ENCODE assay signal across 10 cellular contexts in the genomic region with DNA sequence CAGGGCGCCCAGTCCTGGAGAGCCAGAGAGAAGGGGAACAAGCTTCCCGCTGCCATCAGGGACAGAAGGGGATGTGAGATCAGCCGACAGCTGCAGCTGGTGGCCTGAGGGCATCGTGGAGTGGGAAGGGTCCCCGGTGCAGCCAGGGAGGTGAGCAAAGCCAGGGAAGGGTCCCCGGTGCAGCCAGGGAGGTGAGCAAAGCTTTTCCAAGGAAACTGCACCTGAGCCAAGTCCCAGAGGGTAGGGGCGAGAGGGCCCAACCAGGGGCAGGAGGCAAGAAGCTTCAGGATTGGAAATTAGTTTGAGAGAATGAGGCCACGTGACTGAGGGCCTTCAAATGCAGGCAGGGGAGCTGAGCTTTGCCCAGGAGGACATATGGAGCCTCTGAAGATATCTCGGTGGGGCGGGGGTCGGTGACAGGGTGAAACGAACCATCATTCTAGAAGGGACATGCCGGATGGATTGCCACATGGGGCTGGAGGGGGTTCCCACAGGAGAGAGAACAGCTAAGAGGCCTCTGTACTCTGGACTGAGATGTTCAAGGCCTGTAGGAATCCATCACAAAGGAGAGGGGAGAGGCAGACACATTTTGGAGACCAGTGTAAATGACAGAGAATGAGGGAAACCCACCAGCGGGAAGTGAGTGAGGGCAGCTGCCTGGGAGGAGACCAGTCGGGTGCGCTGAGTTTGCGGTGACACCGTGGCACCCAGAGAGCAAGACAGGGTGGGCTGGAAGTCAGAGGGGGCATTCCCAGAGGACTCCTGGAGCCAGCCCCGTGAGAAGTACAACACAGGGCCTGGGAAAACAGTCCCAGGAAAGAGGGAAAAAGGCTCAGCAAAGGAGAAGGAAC. TPM values are rescaled to one million over a fixed set of nuclear protein-coding genes. Genes with fewer than 3 reads are reported as not detected.
A peak's percentile ranks its signal among the peaks of the same experiment; 100 is the strongest.
DNase-seq lines count a peak whose midpoint lies in the region; ATAC-seq and TF ChIP-seq lines count a peak whose summit lies in the region.
"Had no signal": no experiment of that assay in that cellular context is flagged by ENCODE, and none has a peak within 500 bp of the region (broad histone marks: within the 10 kb centered on the region; RNA-seq: fewer than 3 reads in every experiment).

No MANE protein-coding gene starts in this region.

- H2AK5ac ChIP-seq in trophoblast cell (ENCODE audit: low read length) = no peak overlapping the region

- ATAC-seq in GM18519 (IDR thresholded peaks at IDR 0.05; ENCODE audit: low FRiP score, unreplicated experiment) = no peak

- WGBS in trophoblast cell (ENCODE audit: extremely low coverage, insufficient coverage, insufficient read length) = no CpG with 5 or more reads among the region's 19 CpGs

- H4K12ac ChIP-seq in trophoblast cell (ENCODE audit: low read depth, low read length) = no peak overlapping the region

- peaks cover 2% of the 10 kb centered on the region for H3K79me2 ChIP-seq in trophoblast cell (ENCODE audit: control insufficient read depth, insufficient read depth, low read length, poor library complexity)

- no peak overlapping the region for H4K91ac ChIP-seq in trophoblast cell (ENCODE audit: low read depth, low read length)

- no peak overlapping the region for H3K18ac ChIP-seq in trophoblast cell (ENCODE audit: low read length)

- H2BK120ac ChIP-seq in trophoblast cell (ENCODE audit: insufficient read depth, low read length, poor library complexity) = no peak overlapping the region

- H3K27ac ChIP-seq in trophoblast cell (ENCODE audit: low read depth, low read length) = no peak overlapping the region
- H3K27ac ChIP-seq: thoracic aorta had no signal

- DNase-seq in activated CD4-positive, alpha-beta T cell treated with anti-CD3 and anti-CD28 coated beads, Interleukin-2, amount 10 ng/mL, durations not matched to agents 24 days and 14 days = no peak
- DNase-seq in activated CD4-positive, alpha-beta T cell treated with anti-CD3 and anti-CD28 coated beads for 48 hours = no peak
- DNase-seq in chondrocyte (ENCODE audit: low spot score) (no peak), trophoblast cell (no peak), AG08395 (ENCODE audit: low spot score) (no peak), NCI-H446 treated with DMSO at 0.1 percent for 48 hours (lab: John Stamatoyannopoulos, UW) (no peak)
- DNase-seq: stimulated activated CD4-positive, alpha-beta T cell treated with anti-CD3 and anti-CD28 coated beads, Interleukin-4, amount 100 ng/mL, for 4 hours had no signal

- peaks cover 6 to 7% of the 10 kb centered on the region in 2 experiments for H3K4me1 ChIP-seq in trophoblast cell (ENCODE audit: control insufficient read depth in 1 of 2, insufficient read depth in 2 of 2, low read length in 2 of 2)

- H3K4me3 ChIP-seq in trophoblast cell (ENCODE audit: low read depth, low read length) = peak overlapping the region; percentile 39

- no peak overlapping the region for H3K23ac ChIP-seq in trophoblast cell (ENCODE audit: low read length)

- H3K4ac ChIP-seq in trophoblast cell (ENCODE audit: low read depth, low read length) = no peak overlapping the region

- peaks cover 22% of the 10 kb centered on the region for H3K27me3 ChIP-seq in trophoblast cell (ENCODE audit: insufficient read depth, low read length)

- peaks cover 3% of the 10 kb centered on the region for H3K36me3 Mint-ChIP-seq in activated CD4-positive, alpha-beta T cell treated with anti-CD3 and anti-CD28 coated beads, Interleukin-2, amount 10 ng/mL, durations not matched to agents 24 days and 14 days (ENCODE audit: low read depth)
- H3K36me3 Mint-ChIP-seq in IgD-negative memory B cell (peaks cover 1% of the 10 kb centered on the region), chondrocyte (ENCODE audit: low read depth) (no peaks in the 10 kb centered on the region)

- intact Hi-C loops in activated CD4-positive, alpha-beta T cell treated with anti-CD3 and anti-CD28 coated beads, Interleukin-2, amount 10 ng/mL, durations not matched to agents 24 days and 14 days (cut with micrococcal nuclease) = no loop called here

- TF ChIP-seq CTCF in chondrocyte (IDR thresholded peaks at IDR 0.05) = no peak

- no peaks in the 10 kb centered on the region for H3K36me3 ChIP-seq in trophoblast cell (ENCODE audit: control insufficient read depth in 1 of 2, insufficient read depth in 2 of 2, low read length in 2 of 2)
- H3K36me3 ChIP-seq: thoracic aorta had no signal

- no peak overlapping the region for H4K8ac ChIP-seq in trophoblast cell (ENCODE audit: low read depth, low read length)

- no peak overlapping the region for H2AFZ ChIP-seq in trophoblast cell (ENCODE audit: insufficient read depth, low read length, poor library complexity)

- H3K9ac ChIP-seq in trophoblast cell (ENCODE audit: low read length) = no peak overlapping the region

- H3K4me1 Mint-ChIP-seq in activated CD4-positive, alpha-beta T cell treated with anti-CD3 and anti-CD28 coated beads, Interleukin-2, amount 10 ng/mL, durations not matched to agents 24 days and 14 days = peaks cover 13% of the 10 kb centered on the region
- H3K4me1 Mint-ChIP-seq in IgD-negative memory B cell (peaks cover 7 to 13% (median 12%) of the 10 kb centered on the region in 3 donors), chondrocyte (ENCODE audit: low read depth) (peaks cover 31% of the 10 kb centered on the region)

- no peak overlapping the region for H2BK12ac ChIP-seq in trophoblast cell (ENCODE audit: low read length)

- peak overlapping the region; percentile 18 for H3K27ac Mint-ChIP-seq in activated CD4-positive, alpha-beta T cell treated with anti-CD3 and anti-CD28 coated beads, Interleukin-2, amount 10 ng/mL, durations not matched to agents 24 days and 14 days
- H3K27ac Mint-ChIP-seq in IgD-negative memory B cell = peak overlapping the region in 2 of 3 donors; percentile 20 to 73
- no peak overlapping the region for H3K27ac Mint-ChIP-seq in chondrocyte (ENCODE audit: unreplicated experiment)

- H3K9me3 ChIP-seq in trophoblast cell (ENCODE audit: insufficient read depth, low read depth, low read length) = peaks cover 4% of the 10 kb centered on the region
- H3K9me3 ChIP-seq: thoracic aorta had no signal

- H3K9me3 Mint-ChIP-seq in activated CD4-positive, alpha-beta T cell treated with anti-CD3 and anti-CD28 coated beads, Interleukin-2, amount 10 ng/mL, durations not matched to agents 24 days and 14 days = peaks cover 5% of the 10 kb centered on the region
- no peaks in the 10 kb centered on the region for H3K9me3 Mint-ChIP-seq in IgD-negative memory B cell
- H3K9me3 Mint-ChIP-seq in chondrocyte (ENCODE audit: low read depth) = peaks cover 5% of the 10 kb centered on the region

- H3K27me3 Mint-ChIP-seq in activated CD4-positive, alpha-beta T cell treated with anti-CD3 and anti-CD28 coated beads, Interleukin-2, amount 10 ng/mL, durations not matched to agents 24 days and 14 days = peaks cover 35% of the 10 kb centered on the region
- H3K27me3 Mint-ChIP-seq in IgD-negative memory B cell (peaks cover 15% of the 10 kb centered on the region), chondrocyte (ENCODE audit: low read depth) (peaks cover 15% of the 10 kb centered on the region)

- H2BK5ac ChIP-seq in trophoblast cell (ENCODE audit: low read depth, low read length, poor library complexity) = no peak overlapping the region

- no peak overlapping the region for H3K14ac ChIP-seq in trophoblast cell (ENCODE audit: low read length)

- H3K4me2 ChIP-seq in trophoblast cell (ENCODE audit: low read length) = no peak overlapping the region

- peaks cover 3% of the 10 kb centered on the region for H3K79me1 ChIP-seq in trophoblast cell (ENCODE audit: low read length)

- peak overlapping the region; percentile 71 for H3K4me3 Mint-ChIP-seq in activated CD4-positive, alpha-beta T cell treated with anti-CD3 and anti-CD28 coated beads, Interleukin-2, amount 10 ng/mL, durations not matched to agents 24 days and 14 days
- H3K4me3 Mint-ChIP-seq in IgD-negative memory B cell (peak overlapping the region; percentile 22 to 90 (median 86)), chondrocyte (ENCODE audit: unreplicated experiment) (peak overlapping the region; percentile 60)

RNA-seq across cellular contexts. Expression of a gene that starts 31.4 kb away (rescaled TPM):
- 2.5 and 3.7 TPM in 2 replicates for total RNA-seq in activated CD4-positive, alpha-beta T cell treated with anti-CD3 and anti-CD28 coated beads, Interleukin-2, amount 10 ng/mL, durations not matched to agents 24 days and 14 days
- 13.8 TPM for polyA plus RNA-seq in IgD-negative memory B cell
- 3.4 to 4.1 TPM (median 4.0 TPM) in 3 replicates for total RNA-seq in chondrocyte
- polyA plus RNA-seq in trophoblast cell (2013) = 1.7 and 1.8 TPM in 2 replicates
